21 cellular contexts compared by ENCODE assay signal in the genomic region with DNA sequence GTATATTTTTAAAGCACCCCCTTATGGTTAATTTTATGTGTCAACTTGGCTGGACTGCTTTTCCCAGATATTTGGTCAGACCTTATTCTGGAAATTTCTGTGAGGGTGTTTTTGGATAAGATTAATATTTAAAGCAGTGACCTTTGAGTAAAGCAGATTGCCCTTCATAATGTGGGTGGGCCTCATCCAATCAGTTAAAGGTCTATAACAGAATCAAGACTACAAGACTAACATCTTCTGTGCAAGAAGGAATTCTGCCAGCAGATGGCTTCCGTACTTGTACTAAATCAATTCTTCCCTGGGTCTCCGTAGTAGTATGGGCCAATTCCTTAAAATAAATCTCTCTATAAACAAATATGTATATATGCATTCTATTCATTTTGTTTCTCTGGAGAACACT.
"Had no signal": no experiment of that assay in that cellular context is flagged by ENCODE, and none has a peak within 500 bp of the region (broad histone marks: within the 10 kb centered on the region; RNA-seq: fewer than 3 reads in every experiment).

No MANE protein-coding gene starts in this region.

- H3K9me3 Mint-ChIP-seq: T-cell had no signal

- H3K4me1 Mint-ChIP-seq: T-cell had no signal

- H3K27me3 ChIP-seq: MG63, SJCRH30 had no signal

- H3K4me3 ChIP-seq: MG63, SJCRH30, SK-N-MC had no signal

- DNase-seq: Karpas-422, KG1, MG63, NCI-H1092 treated with DMSO at 0.1 percent for 48 hours, NCI-H1436, NCI-H187, NCI-H2029, NCI-H2081 treated with DMSO at 0.1 percent for 48 hours, NCI-H2171, NCI-H226, NCI-H446, NCI-H510A, NCI-H524 treated with DMSO at 0.1 percent for 48 hours, NCI-H69, NCI-H774, PC-3, SHP77 treated with DMSO at 0.1 percent for 48 hours, SJCRH30, T-cell had no signal

- H3K4me1 ChIP-seq: SJCRH30 had no signal

- H3K27me3 Mint-ChIP-seq: T-cell had no signal

- H3K27ac Mint-ChIP-seq: T-cell had no signal

- H3K36me3 ChIP-seq: MG63, SJCRH30 had no signal

- H3K27ac ChIP-seq: HL-60, SJCRH30, SK-N-MC had no signal

- H3K4me3 Mint-ChIP-seq: T-cell had no signal

- H3K9me3 ChIP-seq: SJCRH30 had no signal

- H3K36me3 Mint-ChIP-seq: T-cell had no signal
